10 cellular contexts compared by ENCODE assay signal in genomic region chr5:1161832-1162229, GRCh38. TPM values are rescaled to one million over a fixed set of nuclear protein-coding genes. Genes with fewer than 3 reads are reported as not detected.
A peak's percentile ranks its signal among the peaks of the same experiment; 100 is the strongest.
DNase-seq lines count a peak whose midpoint lies in the region; ATAC-seq and TF ChIP-seq lines count a peak whose summit lies in the region.
"Had no signal": no experiment of that assay in that cellular context is flagged by ENCODE, and none has a peak within 500 bp of the region (broad histone marks: within the 10 kb centered on the region; RNA-seq: fewer than 3 reads in every experiment).

No MANE protein-coding gene starts in this region.

- in situ Hi-C loops in mammary epithelial cell (cut with MboI; ENCODE audit: low sequenced_read_pairs in 2 of 2), result loop anchor here in 1 of 2 donors (10.0 to 25.0 kb wide), 2 partner anchors 227 to 475 kb away; no protein-coding TSS in a partner anchor

- TF ChIP-seq CTCF in mammary epithelial cell (conservative IDR thresholded peaks at IDR 0.05 in 1 of 2, IDR thresholded peaks at IDR 0.05 in 1 of 2; ENCODE audit: extremely low read depth in 1 of 2, insufficient read depth in 1 of 2, low read depth in 1 of 2, low read length in 2 of 2) (no peak), lower lobe of right lung (IDR thresholded peaks at IDR 0.05) (no peak), upper lobe of right lung (IDR thresholded peaks at IDR 0.05) (no peak)

- peak; percentile 91 for DNase-seq in NCI-H2196 (lab: John Stamatoyannopoulos, UW; ENCODE audit: unreplicated experiment)
- DNase-seq in mammary epithelial cell, result peak; percentile 79
- DNase-seq in lower lobe of right lung, result peak; percentile 62
- DNase-seq in upper lobe of right lung, result no peak
- DNase-seq in NCI-H226, result no peak
- no peak for DNase-seq in NCI-H69 (lab: John Stamatoyannopoulos, UW)
- DNase-seq in erythroblast (lab: John Stamatoyannopoulos, UW), result no peak

- peak overlapping the region; percentile 70 for H2AFZ ChIP-seq in mammary epithelial cell (ENCODE audit: low read depth, low read length)

- no peaks in the 10 kb centered on the region for H4K20me1 ChIP-seq in mammary epithelial cell (ENCODE audit: insufficient read depth, low read length)

- H3K27ac ChIP-seq in mammary epithelial cell (ENCODE audit: insufficient read depth, low read depth, low read length), result peak overlapping the region; percentile 80
- no peak overlapping the region for H3K27ac ChIP-seq in lower lobe of right lung
- no peak overlapping the region for H3K27ac ChIP-seq in upper lobe of right lung

- ATAC-seq in lower lobe of right lung (peak; percentile 20 to 40), upper lobe of right lung (peak; percentile 39)
- ATAC-seq: activated T-helper 17 cell treated with anti-CD3 and anti-CD28 coated beads, Interleukin-2, amount 50 U/mL, for 72 hours had no signal

- H3K4me3 ChIP-seq in mammary epithelial cell (replicated peaks in 1 of 3; ENCODE audit: insufficient read depth in 1 of 3, low read depth in 2 of 3, low read length in 3 of 3) (peak overlapping the region in 1 of 3 experiments; percentile 16), lower lobe of right lung (no peak overlapping the region), upper lobe of right lung (no peak overlapping the region)
- H3K4me3 ChIP-seq: smooth muscle cell had no signal

- dilution Hi-C loops in mammary epithelial cell (cut with HindIII; ENCODE audit: low sequenced_read_pairs), result no loop called here

- no TSS peak for BruUV-seq in mammary epithelial cell (replicated peaks; lab: Mats Ljungman, UMichigan)

- H3K9ac ChIP-seq in mammary epithelial cell (ENCODE audit: insufficient read depth, low read length), result peak overlapping the region; percentile 69

- CTCF ChIA-PET in mammary epithelial cell (lab: Charles Lee; ENCODE audit: low non-redundant PET), result no interaction called here

- H3K27me3 ChIP-seq in mammary epithelial cell (ENCODE audit: insufficient read depth, low read length) (no peaks in the 10 kb centered on the region), lower lobe of right lung (ENCODE audit: low read depth) (peaks cover under 1% of the 10 kb centered on the region), upper lobe of right lung (peaks cover 1% of the 10 kb centered on the region)

- intact Hi-C loops in mammary epithelial cell (cut with micrococcal nuclease) (no loop called here), lower lobe of right lung (cut with DNase I) (no loop called here), upper lobe of right lung (cut with DNase I) (no loop called here)

- H3K36me3 ChIP-seq in mammary epithelial cell (ENCODE audit: insufficient read depth, low read length) (no peaks in the 10 kb centered on the region), lower lobe of right lung (no peaks in the 10 kb centered on the region), upper lobe of right lung (no peaks in the 10 kb centered on the region)

- 3% methylated on average over 10 of the region's 19 CpGs for WGBS in mammary epithelial cell (ENCODE audit: low coverage, missing lambda C conversion rate)

- H3K4me1 ChIP-seq in mammary epithelial cell (ENCODE audit: insufficient read depth, low read length), result peaks cover 16% of the 10 kb centered on the region
- H3K4me1 ChIP-seq in lower lobe of right lung, result no peaks in the 10 kb centered on the region
- H3K4me1 ChIP-seq in upper lobe of right lung, result no peaks in the 10 kb centered on the region

- peaks cover 10% of the 10 kb centered on the region for H3K9me3 ChIP-seq in mammary epithelial cell (replicated peaks; ENCODE audit: insufficient read depth, low read length)
- no peaks in the 10 kb centered on the region for H3K9me3 ChIP-seq in lower lobe of right lung
- no peaks in the 10 kb centered on the region for H3K9me3 ChIP-seq in upper lobe of right lung

- H3K79me2 ChIP-seq in mammary epithelial cell (ENCODE audit: insufficient read depth, low read length), result no peaks in the 10 kb centered on the region

- H3K4me2 ChIP-seq in mammary epithelial cell (ENCODE audit: insufficient read depth, low read depth, low read length), result peak overlapping the region; percentile 86
- H3K4me2 ChIP-seq: smooth muscle cell had no signal

- no peak for TF ChIP-seq POLR2A in erythroblast (IDR thresholded peaks at IDR 0.05; ENCODE audit: low read length)

RNA-seq across cellular contexts. Expression of gene SLC6A19, which starts 39.6 kb away (rescaled TPM):
- not detected for total RNA-seq in mammary epithelial cell
- polyA plus RNA-seq in mammary epithelial cell, result not detected
- not detected for polyA minus RNA-seq in mammary epithelial cell
- total RNA-seq in lower lobe of right lung, result not detected
- total RNA-seq in upper lobe of right lung, result not detected
- total RNA-seq: activated T-helper 17 cell treated with anti-CD3 and anti-CD28 coated beads, Interleukin-2, amount 50 U/mL, for 72 hours; Daoy; smooth muscle cell had no signal
- polyA plus RNA-seq: smooth muscle cell had no signal

RNA-seq across cellular contexts. Expression of gene SLC12A7, which starts 50.0 kb away (rescaled TPM):
- total RNA-seq in mammary epithelial cell, result 10 to 100 TPM; 10.5 to 21.2 TPM
- polyA plus RNA-seq in mammary epithelial cell, result 6.3 TPM
- polyA minus RNA-seq in mammary epithelial cell, result 17.0 TPM
- total RNA-seq in lower lobe of right lung, result 49.5 TPM
- 49.6 TPM for total RNA-seq in upper lobe of right lung

Comparison
In these comparisons a context has a peak if more than half of its experiments do, and no peak if none do; other contexts are left out.
1. DNase-seq: peak in NCI-H2196 (single experiment), mammary epithelial cell (single experiment) and lower lobe of right lung (single experiment); none in upper lobe of right lung (single experiment), NCI-H226 (single experiment), NCI-H69 (single experiment) and erythroblast (0 of 2).